12 cellular contexts compared by ENCODE assay signal in genomic region chr22:43828711-43829447, GRCh38. TPM values are rescaled to one million over a fixed set of nuclear protein-coding genes. Genes with fewer than 3 reads are reported as not detected.
DNase-seq lines count a peak whose midpoint lies in the region; ATAC-seq and TF ChIP-seq lines count a peak whose summit lies in the region.
"Had no signal": no experiment of that assay in that cellular context is flagged by ENCODE, and none has a peak within 500 bp of the region (broad histone marks: within the 10 kb centered on the region; RNA-seq: fewer than 3 reads in every experiment).

No MANE protein-coding gene starts in this region.

- peak; percentile 19 for TF ChIP-seq CTCF in AG09319 (IDR thresholded peaks at IDR 0.05; ENCODE audit: low read depth, low read length)

- no peak for ATAC-seq in GM21619 (IDR thresholded peaks at IDR 0.05; ENCODE audit: unreplicated experiment)
- ATAC-seq in HG03342 (IDR thresholded peaks at IDR 0.05; ENCODE audit: unreplicated experiment), result no peak
- no peak for ATAC-seq in GM21825 (IDR thresholded peaks at IDR 0.05; ENCODE audit: unreplicated experiment)
- ATAC-seq: naive thymus-derived CD4-positive, alpha-beta T cell had no signal

- DNase-seq in AG09319 (ENCODE audit: extremely low read depth, low read depth) (no peak), NCI-H1694 treated with DMSO at 0.1 percent for 48 hours (lab: John Stamatoyannopoulos, UW) (peak; percentile 71), fibroblast of peridontal ligament (ENCODE audit: extremely low read depth) (peak; percentile 65), myocyte (ENCODE audit: low read depth) (peak; percentile 94), inferior parietal cortex (ENCODE audit: extremely low spot score) (no peak)
- DNase-seq: CD8-positive, alpha-beta memory T cell; GOT3; naive thymus-derived CD4-positive, alpha-beta T cell had no signal

RNA-seq across cellular contexts. Expression of gene EFCAB6, which starts 16.8 kb away (rescaled TPM):
- total RNA-seq in myocyte, result 2.7 and 4.6 TPM in 2 replicates
- polyA plus RNA-seq in myocyte (2012), result 1.3 TPM
- total RNA-seq: activated B cell treated with CpG ODN at 0.5 μM for 24 hours had no signal

RNA-seq across cellular contexts. Expression of gene SULT4A1, which starts 33.4 kb away (rescaled TPM):
- total RNA-seq in myocyte, result 0.36 TPM in 1 of 2 replicates, not detected in the other
- 0.20 TPM for polyA plus RNA-seq in myocyte (2012)
- total RNA-seq: activated B cell treated with CpG ODN at 0.5 μM for 24 hours; CD8-positive, alpha-beta memory T cell; naive thymus-derived CD4-positive, alpha-beta T cell had no signal
- polyA plus RNA-seq: CD8-positive, alpha-beta memory T cell; naive thymus-derived CD4-positive, alpha-beta T cell had no signal

Comparison
In these comparisons a context has a peak if more than half of its experiments do, and no peak if none do; other contexts are left out.
1. DNase-seq: peak in NCI-H1694 treated with DMSO at 0.1 percent for 48 hours (single experiment), fibroblast of peridontal ligament (single experiment) and myocyte (single experiment); none in AG09319 (single experiment) and inferior parietal cortex (single experiment).